1 cellular context compared by ENCODE assay signal in genomic region chr6:26120807-26121140, GRCh38.
TF ChIP-seq lines count a peak whose summit lies in the region.

No MANE protein-coding gene starts in this region.

TF ChIP-seq in K562, 482 proteins besides CTCF, POLR2A, EP300 and RAD21 (continued from another document):
- TF ChIP-seq, protein P1, sequence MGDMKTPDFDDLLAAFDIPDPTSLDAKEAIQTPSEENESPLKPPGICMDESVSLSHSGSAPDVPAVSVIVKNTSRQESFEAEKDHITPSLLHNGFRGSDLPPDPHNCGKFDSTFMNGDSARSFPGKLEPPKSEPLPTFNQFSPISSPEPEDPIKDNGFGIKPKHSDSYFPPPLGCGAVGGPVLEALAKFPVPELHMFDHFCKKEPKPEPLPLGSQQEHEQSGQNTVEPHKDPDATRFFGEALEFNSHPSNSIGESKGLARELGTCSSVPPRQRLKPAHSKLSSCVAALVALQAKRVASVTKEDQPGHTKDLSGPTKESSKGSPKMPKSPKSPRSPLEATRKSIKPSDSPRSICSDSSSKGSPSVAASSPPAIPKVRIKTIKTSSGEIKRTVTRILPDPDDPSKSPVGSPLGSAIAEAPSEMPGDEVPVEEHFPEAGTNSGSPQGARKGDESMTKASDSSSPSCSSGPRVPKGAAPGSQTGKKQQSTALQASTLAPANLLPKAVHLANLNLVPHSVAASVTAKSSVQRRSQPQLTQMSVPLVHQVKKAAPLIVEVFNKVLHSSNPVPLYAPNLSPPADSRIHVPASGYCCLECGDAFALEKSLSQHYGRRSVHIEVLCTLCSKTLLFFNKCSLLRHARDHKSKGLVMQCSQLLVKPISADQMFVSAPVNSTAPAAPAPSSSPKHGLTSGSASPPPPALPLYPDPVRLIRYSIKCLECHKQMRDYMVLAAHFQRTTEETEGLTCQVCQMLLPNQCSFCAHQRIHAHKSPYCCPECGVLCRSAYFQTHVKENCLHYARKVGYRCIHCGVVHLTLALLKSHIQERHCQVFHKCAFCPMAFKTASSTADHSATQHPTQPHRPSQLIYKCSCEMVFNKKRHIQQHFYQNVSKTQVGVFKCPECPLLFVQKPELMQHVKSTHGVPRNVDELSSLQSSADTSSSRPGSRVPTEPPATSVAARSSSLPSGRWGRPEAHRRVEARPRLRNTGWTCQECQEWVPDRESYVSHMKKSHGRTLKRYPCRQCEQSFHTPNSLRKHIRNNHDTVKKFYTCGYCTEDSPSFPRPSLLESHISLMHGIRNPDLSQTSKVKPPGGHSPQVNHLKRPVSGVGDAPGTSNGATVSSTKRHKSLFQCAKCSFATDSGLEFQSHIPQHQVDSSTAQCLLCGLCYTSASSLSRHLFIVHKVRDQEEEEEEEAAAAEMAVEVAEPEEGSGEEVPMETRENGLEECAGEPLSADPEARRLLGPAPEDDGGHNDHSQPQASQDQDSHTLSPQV (IDR thresholded peaks at IDR 0.05) = 0 out of 2 replicates have a peak, but pooled peaks have one; percentile 29
- TF ChIP-seq KAT8 (IDR thresholded peaks at IDR 0.05; ENCODE audit: low read depth) = 0 out of 2 replicates have a peak, but pooled peaks have one; percentile 55
- TF ChIP-seq TGIF2 (CRISPR knock-in tag; IDR thresholded peaks at IDR 0.05) = no peak
- TF ChIP-seq FIP1L1 (IDR thresholded peaks at IDR 0.05; ENCODE audit: low read depth, low read length, poor library complexity, severe bottlenecking) = no peak
- TF ChIP-seq RFX1 (IDR thresholded peaks at IDR 0.05) = peak; percentile 4; the same call in 1 of the 2 replicates
- TF ChIP-seq MTF1 (CRISPR knock-in tag; IDR thresholded peaks at IDR 0.05; ENCODE audit: borderline replicate concordance) = no peak
- no peak for TF ChIP-seq MITF (IDR thresholded peaks at IDR 0.05)
- TF ChIP-seq, protein P2, sequence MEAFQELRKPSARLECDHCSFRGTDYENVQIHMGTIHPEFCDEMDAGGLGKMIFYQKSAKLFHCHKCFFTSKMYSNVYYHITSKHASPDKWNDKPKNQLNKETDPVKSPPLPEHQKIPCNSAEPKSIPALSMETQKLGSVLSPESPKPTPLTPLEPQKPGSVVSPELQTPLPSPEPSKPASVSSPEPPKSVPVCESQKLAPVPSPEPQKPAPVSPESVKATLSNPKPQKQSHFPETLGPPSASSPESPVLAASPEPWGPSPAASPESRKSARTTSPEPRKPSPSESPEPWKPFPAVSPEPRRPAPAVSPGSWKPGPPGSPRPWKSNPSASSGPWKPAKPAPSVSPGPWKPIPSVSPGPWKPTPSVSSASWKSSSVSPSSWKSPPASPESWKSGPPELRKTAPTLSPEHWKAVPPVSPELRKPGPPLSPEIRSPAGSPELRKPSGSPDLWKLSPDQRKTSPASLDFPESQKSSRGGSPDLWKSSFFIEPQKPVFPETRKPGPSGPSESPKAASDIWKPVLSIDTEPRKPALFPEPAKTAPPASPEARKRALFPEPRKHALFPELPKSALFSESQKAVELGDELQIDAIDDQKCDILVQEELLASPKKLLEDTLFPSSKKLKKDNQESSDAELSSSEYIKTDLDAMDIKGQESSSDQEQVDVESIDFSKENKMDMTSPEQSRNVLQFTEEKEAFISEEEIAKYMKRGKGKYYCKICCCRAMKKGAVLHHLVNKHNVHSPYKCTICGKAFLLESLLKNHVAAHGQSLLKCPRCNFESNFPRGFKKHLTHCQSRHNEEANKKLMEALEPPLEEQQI (IDR thresholded peaks at IDR 0.05) = peak; percentile 52; the same call in 1 of the 2 replicates
- peak; percentile 25 for TF ChIP-seq POLR2B (IDR thresholded peaks at IDR 0.05; ENCODE audit: low read depth, partially characterized antibody)
- peak; percentile 24 for TF ChIP-seq BRD9 (IDR thresholded peaks at IDR 0.05; ENCODE audit: low read depth, partially characterized antibody)
- no peak for TF ChIP-seq CHD2 (IDR thresholded peaks at IDR 0.05; ENCODE audit: low read depth, low read length)
- no peak for TF ChIP-seq MEIS2 (IDR thresholded peaks at IDR 0.05; ENCODE audit: partially characterized antibody)
- TF ChIP-seq FOXA1 (IDR thresholded peaks at IDR 0.05; ENCODE audit: borderline replicate concordance) = no peak
- TF ChIP-seq NELFE (IDR thresholded peaks at IDR 0.05; ENCODE audit: insufficient read depth, insufficient read length) = no peak
- no peak for TF ChIP-seq ZNF133 (CRISPR knock-in tag; IDR thresholded peaks at IDR 0.05)
TF ChIP-seq in K562: peak in this region for 13.
